Comparison of ENCODE assay signal across 8 cellular contexts in the genomic region with DNA sequence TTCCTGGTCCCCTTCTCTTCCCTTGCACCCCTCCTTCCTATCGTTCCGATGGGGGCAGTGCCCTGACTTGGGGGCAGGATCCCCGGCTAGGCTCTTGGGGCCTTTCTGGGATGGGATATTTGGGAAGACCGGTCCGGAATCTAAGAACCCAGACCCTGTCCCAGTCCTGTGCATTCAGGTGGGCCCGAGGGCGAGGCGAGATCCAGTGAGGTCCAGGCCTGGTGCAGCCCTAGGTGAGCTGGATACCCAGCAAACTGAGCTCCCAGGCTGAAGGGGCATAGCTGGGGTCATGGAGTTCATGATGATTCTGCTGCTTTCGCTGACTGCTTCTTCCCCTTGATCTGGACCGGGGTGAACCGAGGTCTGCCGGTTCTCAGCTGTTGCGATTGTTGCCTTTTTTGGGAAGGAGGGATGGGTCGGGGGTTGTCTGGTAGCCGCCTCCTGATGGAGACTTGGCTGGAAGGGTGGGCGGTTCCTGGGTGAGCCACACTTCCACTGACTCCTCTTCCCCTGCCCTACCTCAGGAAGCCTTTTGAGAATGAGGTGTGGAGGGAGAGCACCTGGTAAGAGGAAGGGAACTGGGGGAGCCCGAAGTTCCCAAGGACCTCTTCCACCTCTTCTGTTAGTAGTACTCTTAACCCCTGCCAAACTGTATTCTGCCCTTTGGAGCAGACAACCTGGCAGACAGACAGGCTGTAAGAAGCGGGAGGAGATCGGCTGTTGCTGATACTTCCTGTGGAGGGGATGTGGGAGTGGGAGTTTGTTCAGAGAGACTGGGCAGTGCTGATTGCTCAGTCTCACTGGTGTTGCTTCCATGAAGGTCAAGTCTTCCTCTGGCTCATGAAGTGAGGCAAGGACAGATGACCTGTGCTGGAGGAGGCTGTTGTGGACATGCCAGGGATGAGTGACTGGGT. TPM values are rescaled to one million over a fixed set of nuclear protein-coding genes. Genes with fewer than 3 reads are reported as not detected.
DNase-seq lines count a peak whose midpoint lies in the region; ATAC-seq, FAIRE-seq and TF ChIP-seq lines count a peak whose summit lies in the region.

No MANE protein-coding gene starts in this region.

- no peak for TF ChIP-seq POLR2A in endothelial cell of umbilical vein (IDR thresholded peaks at IDR 0.05; ENCODE audit: low read depth, low read length)

- H3K4me2 ChIP-seq in endothelial cell of umbilical vein (ENCODE audit: insufficient read depth, low read length): peak overlapping the region; percentile 88

- dilution Hi-C loops in endothelial cell of umbilical vein (cut with MboI; ENCODE audit: extremely low pct_ligation_motif_present, low sequenced_read_pairs): no loop called here

- intact Hi-C loops in endothelial cell of umbilical vein (cut with micrococcal nuclease): loop anchor here (1.0 to 5.0 kb wide), 4 partner anchors 20 to 64 kb away; partner anchors contain the start of genes DOLK and NUP188

- CTCF ChIA-PET in endothelial cell of umbilical vein (lab: Charles Lee): no interaction called here

- TSS peak; percentile 36 for BruUV-seq in endothelial cell of umbilical vein (replicated peaks; lab: Mats Ljungman, UMichigan)

- FAIRE-seq in endothelial cell of umbilical vein (lab: Jason Lieb, UNC): peak; percentile 76

- POLR2A ChIA-PET in endothelial cell of umbilical vein (lab: Charles Lee): interaction anchor here (0.5 to 0.9 kb wide), 3 partner anchors 26 to 179 kb away, joined by 3 to 4 read pairs (median 3); no protein-coding TSS in a partner anchor

- H3K4me3 ChIP-seq in SJSA1: peak overlapping the region; percentile 90
- H3K4me3 ChIP-seq in endothelial cell of umbilical vein (replicated peaks in 1 of 3; ENCODE audit: insufficient read depth in 1 of 3, low read depth in 1 of 3, low read length in 3 of 3): peak overlapping the region; percentile 57 to 91 (median 82)

- no peaks in the 10 kb centered on the region for H3K36me3 Mint-ChIP-seq in neural crest cell (ENCODE audit: low read depth)

- H3K27ac ChIP-seq in SJSA1 (peak overlapping the region; percentile 85), endothelial cell of umbilical vein (ENCODE audit: insufficient read depth, low read depth, low read length) (peak overlapping the region; percentile 77)

- no peak overlapping the region for H2AFZ ChIP-seq in endothelial cell of umbilical vein (ENCODE audit: low read depth, low read length)

- H3K4me3 Mint-ChIP-seq in neural crest cell: peak overlapping the region; percentile 98

- H3K9me3 ChIP-seq in SJSA1 (replicated peaks) (no peaks in the 10 kb centered on the region), endothelial cell of umbilical vein (replicated peaks; ENCODE audit: control insufficient read depth, insufficient read depth, low read length) (no peaks in the 10 kb centered on the region)

- H3K9ac ChIP-seq in endothelial cell of umbilical vein (replicated peaks; ENCODE audit: extremely low read depth, insufficient read depth, low read length): peak overlapping the region; percentile 84

- ATAC-seq in GM18511 (IDR thresholded peaks at IDR 0.05; ENCODE audit: unreplicated experiment): no peak

- peaks cover 32% of the 10 kb centered on the region for H3K4me1 Mint-ChIP-seq in neural crest cell

- no peaks in the 10 kb centered on the region for H3K9me1 ChIP-seq in endothelial cell of umbilical vein (replicated peaks; ENCODE audit: control insufficient read depth, extremely low read depth, insufficient read depth, low read length)

- peak overlapping the region; percentile 98 for H3K27ac Mint-ChIP-seq in neural crest cell (ENCODE audit: unreplicated experiment)

- H3K27me3 Mint-ChIP-seq in neural crest cell (ENCODE audit: low read depth): no peaks in the 10 kb centered on the region

- no peaks in the 10 kb centered on the region for H3K27me3 ChIP-seq in SJSA1 (replicated peaks)
- no peaks in the 10 kb centered on the region for H3K27me3 ChIP-seq in endothelial cell of umbilical vein (ENCODE audit: control insufficient read depth in 2 of 2, insufficient read depth in 2 of 2, low read length in 2 of 2)

- H3K4me1 ChIP-seq in SJSA1 (replicated peaks) (peaks cover 58% of the 10 kb centered on the region), endothelial cell of umbilical vein (ENCODE audit: control insufficient read depth, extremely low read depth, insufficient read depth, low read length) (peaks cover 48% of the 10 kb centered on the region)

- DNase-seq in stimulated activated naive CD4-positive, alpha-beta T cell treated with Interleukin-2 at 50 U/mL for 16 hours (lab: John Stamatoyannopoulos, UW): peak; percentile 13
- no peak for DNase-seq in stimulated activated naive CD4-positive, alpha-beta T cell (lab: John Stamatoyannopoulos, UW)
- DNase-seq in SJSA1 (ENCODE audit: low read depth in 1 of 2, low spot score in 2 of 2) (peak in 1 of 2 experiments; percentile 34), endothelial cell of umbilical vein (ENCODE audit: low read depth, low spot score) (peak; percentile 49), neural crest cell (ENCODE audit: low read depth, low spot score) (no peak), NCI-H1417 treated with DMSO at 0.1 percent for 48 hours (lab: John Stamatoyannopoulos, UW) (no peak), DMS114 treated with DMSO at 0.1 percent for 48 hours (lab: John Stamatoyannopoulos, UW; ENCODE audit: unreplicated experiment) (no peak)

- no peaks in the 10 kb centered on the region for H3K9me3 Mint-ChIP-seq in neural crest cell

- TF ChIP-seq CTCF in endothelial cell of umbilical vein (IDR thresholded peaks at IDR 0.05; ENCODE audit: extremely low read depth in 1 of 2, insufficient read depth in 1 of 2, low read depth in 1 of 2, low read length in 2 of 2) (no peak), neural crest cell (conservative IDR thresholded peaks at IDR 0.05) (no peak)

- H4K20me1 ChIP-seq in endothelial cell of umbilical vein (replicated peaks; ENCODE audit: control insufficient read depth, extremely low read depth, insufficient read depth, low read length): no peaks in the 10 kb centered on the region

- H3K36me3 ChIP-seq in SJSA1: peaks cover 54% of the 10 kb centered on the region
- H3K36me3 ChIP-seq in endothelial cell of umbilical vein (ENCODE audit: control insufficient read depth in 2 of 2, extremely low read depth in 1 of 2, insufficient read depth in 2 of 2, low read length in 2 of 2): peaks cover 0 to 5% of the 10 kb centered on the region in 2 experiments

- H3K79me2 ChIP-seq in endothelial cell of umbilical vein (ENCODE audit: control insufficient read depth, insufficient read depth, low read length): peaks cover 68% of the 10 kb centered on the region

TF ChIP-seq in endothelial cell of umbilical vein, 7 proteins besides CTCF, POLR2A, EP300 and RAD21 (continues in another document):
- TF ChIP-seq GATA2 (IDR thresholded peaks at IDR 0.05; ENCODE audit: insufficient read depth, insufficient read length, low read depth, low read length) (no peak), POLR2AphosphoS5 (IDR thresholded peaks at IDR 0.05; ENCODE audit: insufficient read depth, low read depth, low read length) (peak; percentile 49), EZH2 (IDR thresholded peaks at IDR 0.05; ENCODE audit: borderline replicate concordance, low read depth, low read length, severe bottlenecking) (no peak)

RNA-seq across cellular contexts. Expression of gene LRRC8A, which starts 1.0 kb away (rescaled TPM):
- 88.7 and 99.4 TPM in 2 replicates for total RNA-seq in SJSA1 (2014; rRNA removed; shearing (Covaris generic))
- 99.6 and 126 TPM in 2 replicates for total RNA-seq in endothelial cell of umbilical vein
- 129 and 134 TPM in 2 replicates for polyA plus RNA-seq in endothelial cell of umbilical vein
- polyA plus RNA-seq in endothelial cell of umbilical vein (2011; cell fraction: cytosol; rRNA removed): 114 TPM in 2 replicates
- polyA plus RNA-seq in endothelial cell of umbilical vein (2011; cell fraction: nucleus; rRNA removed): 66.6 and 67.7 TPM in 2 replicates
- 82.3 and 108 TPM in 2 replicates for polyA plus RNA-seq in endothelial cell of umbilical vein (2012)
- 179 and 186 TPM in 2 replicates for polyA minus RNA-seq in endothelial cell of umbilical vein
- polyA minus RNA-seq in endothelial cell of umbilical vein (2011; cell fraction: cytosol; rRNA and poly(A)+ RNA removed): 21.5 TPM
- 55.5 and 56.5 TPM in 2 replicates for polyA minus RNA-seq in endothelial cell of umbilical vein (2011; cell fraction: nucleus; rRNA and poly(A)+ RNA removed)
- total RNA-seq in neural crest cell: 48.5 and 49.7 TPM in 2 replicates

RNA-seq across cellular contexts. Expression of gene KYAT1, which starts 1.2 kb away (rescaled TPM):
- total RNA-seq in SJSA1 (2014; rRNA removed; shearing (Covaris generic)): 7.9 and 18.3 TPM in 2 replicates
- total RNA-seq in endothelial cell of umbilical vein (7.2 and 8.0 TPM in 2 replicates), neural crest cell (17.7 and 17.9 TPM in 2 replicates)
- polyA plus RNA-seq in endothelial cell of umbilical vein: 9.6 and 10.3 TPM in 2 replicates
- 6.9 and 7.2 TPM in 2 replicates for polyA plus RNA-seq in endothelial cell of umbilical vein (2011; cell fraction: cytosol; rRNA removed)
- polyA plus RNA-seq in endothelial cell of umbilical vein (2011; cell fraction: nucleus; rRNA removed): 27.0 and 28.9 TPM in 2 replicates
- 5.8 and 8.3 TPM in 2 replicates for polyA plus RNA-seq in endothelial cell of umbilical vein (2012)
- 6.1 and 8.5 TPM in 2 replicates for polyA minus RNA-seq in endothelial cell of umbilical vein
- 11.5 TPM for polyA minus RNA-seq in endothelial cell of umbilical vein (2011; cell fraction: cytosol; rRNA and poly(A)+ RNA removed)
- polyA minus RNA-seq in endothelial cell of umbilical vein (2011; cell fraction: nucleus; rRNA and poly(A)+ RNA removed): 5.9 and 7.1 TPM in 2 replicates

RNA-seq across cellular contexts. Expression of gene PHYHD1, which starts 37.8 kb away (rescaled TPM):
- not detected in 2 replicates for total RNA-seq in SJSA1 (2014; rRNA removed; shearing (Covaris generic))
- 0.30 and 1.8 TPM in 2 replicates for total RNA-seq in endothelial cell of umbilical vein
- polyA plus RNA-seq in endothelial cell of umbilical vein: 1.1 and 1.8 TPM in 2 replicates
- 0.77 and 1.2 TPM in 2 replicates for polyA plus RNA-seq in endothelial cell of umbilical vein (2011; cell fraction: cytosol; rRNA removed)
- 2.7 and 3.0 TPM in 2 replicates for polyA plus RNA-seq in endothelial cell of umbilical vein (2011; cell fraction: nucleus; rRNA removed)
- polyA plus RNA-seq in endothelial cell of umbilical vein (2012): not detected in 2 replicates
- 0.28 and 1.3 TPM in 2 replicates for polyA minus RNA-seq in endothelial cell of umbilical vein
- polyA minus RNA-seq in endothelial cell of umbilical vein (2011; cell fraction: cytosol; rRNA and poly(A)+ RNA removed): not detected
- polyA minus RNA-seq in endothelial cell of umbilical vein (2011; cell fraction: nucleus; rRNA and poly(A)+ RNA removed): 1.6 and 1.7 TPM in 2 replicates
- total RNA-seq in neural crest cell: 3.9 and 5.0 TPM in 2 replicates

RNA-seq across cellular contexts. Expression of gene SPOUT1, which starts 53.3 kb away (rescaled TPM):
- 13.5 and 15.3 TPM in 2 replicates for total RNA-seq in SJSA1 (2014; rRNA removed; shearing (Covaris generic))
- 51.6 and 59.3 TPM in 2 replicates for total RNA-seq in endothelial cell of umbilical vein
- polyA plus RNA-seq in endothelial cell of umbilical vein: 50.4 and 51.4 TPM in 2 replicates
- polyA plus RNA-seq in endothelial cell of umbilical vein (2011; cell fraction: cytosol; rRNA removed): 34.2 and 38.7 TPM in 2 replicates
- polyA plus RNA-seq in endothelial cell of umbilical vein (2011; cell fraction: nucleus; rRNA removed): 71.3 and 80.1 TPM in 2 replicates
- polyA plus RNA-seq in endothelial cell of umbilical vein (2012): 35.6 and 37.8 TPM in 2 replicates
- polyA minus RNA-seq in endothelial cell of umbilical vein: 31.5 and 35.9 TPM in 2 replicates
- 27.5 TPM for polyA minus RNA-seq in endothelial cell of umbilical vein (2011; cell fraction: cytosol; rRNA and poly(A)+ RNA removed)
- 14.3 and 17.9 TPM in 2 replicates for polyA minus RNA-seq in endothelial cell of umbilical vein (2011; cell fraction: nucleus; rRNA and poly(A)+ RNA removed)
- 66.7 and 66.8 TPM in 2 replicates for total RNA-seq in neural crest cell

Comparison
In these comparisons a context has a peak if more than half of its experiments do, and no peak if none do; other contexts are left out.
1. DNase-seq: peak in stimulated activated naive CD4-positive, alpha-beta T cell treated with Interleukin-2 at 50 U/mL for 16 hours (single experiment) and endothelial cell of umbilical vein (single experiment); none in stimulated activated naive CD4-positive, alpha-beta T cell (0 of 6), neural crest cell (single experiment), NCI-H1417 treated with DMSO at 0.1 percent for 48 hours (single experiment) and DMS114 treated with DMSO at 0.1 percent for 48 hours (single experiment).